5 cellular contexts compared by ENCODE assay signal in the genomic region with DNA sequence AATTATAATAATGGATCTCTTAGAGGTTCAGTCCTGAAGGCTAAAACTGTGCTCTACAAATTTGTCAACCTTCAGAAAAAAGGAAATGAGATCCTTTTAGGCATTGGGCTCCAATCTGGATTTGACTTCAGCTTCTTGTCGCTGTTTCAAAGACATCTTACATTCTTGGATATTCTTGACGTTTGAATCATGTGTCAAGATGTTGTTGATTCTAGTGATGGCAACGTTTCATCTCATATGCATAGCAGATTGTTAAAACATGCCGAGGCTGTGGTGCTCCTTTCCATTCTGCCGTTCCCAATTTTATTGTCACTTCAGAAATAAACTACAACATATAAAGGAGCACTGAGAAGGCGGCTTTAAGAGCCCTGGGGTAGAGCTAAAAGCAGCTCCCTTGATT.
"Had no signal": no experiment of that assay in that cellular context is flagged by ENCODE, and none has a peak within 500 bp of the region (broad histone marks: within the 10 kb centered on the region; RNA-seq: fewer than 3 reads in every experiment).

No MANE protein-coding gene starts in this region.

- H3K27ac ChIP-seq: HL-60 had no signal

- H3K4me3 ChIP-seq: GM23338 had no signal

- ATAC-seq: GM23338, HepG2 had no signal

- DNase-seq: H9, HCEC 1CT had no signal
